ENCODE assay signal across 1 cellular context in genomic region chr17:40559954-40560591, GRCh38.
TF ChIP-seq lines count a peak whose summit lies in the region.

No MANE protein-coding gene starts in this region.

TF ChIP-seq in HepG2, 621 proteins besides CTCF, POLR2A, EP300 and RAD21 (continued from another document and continues in another):
- TF ChIP-seq ZNF580 (CRISPR knock-in tag; IDR thresholded peaks at IDR 0.05; ENCODE audit: borderline replicate concordance, low read depth) (0 out of 2 replicates have a peak, but pooled peaks have one; percentile 84), ATF4 (CRISPR knock-in tag; IDR thresholded peaks at IDR 0.05) (peak in 1 of 2 experiments; percentile 69; a peak in 2 of 4 replicates), ZBTB40 (IDR thresholded peaks at IDR 0.05) (no peak), ZBTB40 (CRISPR knock-in tag; IDR thresholded peaks at IDR 0.05) (no peak; the same call in 1 of the 2 replicates), HMGXB3 (CRISPR knock-in tag; IDR thresholded peaks at IDR 0.05; ENCODE audit: borderline replicate concordance) (peak; percentile 86), ZNF709 (CRISPR knock-in tag; IDR thresholded peaks at IDR 0.05) (no peak), ZNF839 (CRISPR knock-in tag; IDR thresholded peaks at IDR 0.05; ENCODE audit: borderline replicate concordance) (no peak), SRY (CRISPR knock-in tag; IDR thresholded peaks at IDR 0.05) (peak; percentile 55; the same call in 1 of the 2 replicates), SALL1 (CRISPR knock-in tag; IDR thresholded peaks at IDR 0.05) (peak; percentile 96), SUZ12 (IDR thresholded peaks at IDR 0.05; ENCODE audit: low read depth, low read length) (no peak), MXI1 (IDR thresholded peaks at IDR 0.05; ENCODE audit: borderline replicate concordance, low read depth, low read length) (peak; percentile 62; the same call in 1 of the 3 replicates), ZNF784 (CRISPR knock-in tag; IDR thresholded peaks at IDR 0.05; ENCODE audit: borderline replicate concordance) (0 out of 2 replicates have a peak, but pooled peaks have one; percentile 60), HNRNPL (IDR thresholded peaks at IDR 0.05; ENCODE audit: low read depth, low read length) (no peak), CBFB (CRISPR knock-in tag; IDR thresholded peaks at IDR 0.05) (peak; percentile 87), ZNF335 (CRISPR knock-in tag; IDR thresholded peaks at IDR 0.05) (peak; percentile 83; the same call in 1 of the 2 replicates), EHMT2 (IDR thresholded peaks at IDR 0.05; ENCODE audit: borderline replicate concordance, low read depth, low read length) (no peak), NCOA2 (CRISPR knock-in tag; IDR thresholded peaks at IDR 0.05) (peak; percentile 59), GTF2F1 (IDR thresholded peaks at IDR 0.05; ENCODE audit: low read length) (0 out of 2 replicates have a peak, but pooled peaks have one; percentile 30), ATF7-NPFF (CRISPR knock-in tag; IDR thresholded peaks at IDR 0.05; ENCODE audit: low read depth) (peak; percentile 59; the same call in 1 of the 2 replicates), ZFP36 (IDR thresholded peaks at IDR 0.05; ENCODE audit: borderline replicate concordance, low read depth, low read length, partially characterized antibody) (peak; percentile 40), REPIN1 (CRISPR knock-in tag; IDR thresholded peaks at IDR 0.05; ENCODE audit: borderline replicate concordance, low read depth) (peak; percentile 88; the same call in 1 of the 2 replicates), MTA1 (CRISPR knock-in tag; IDR thresholded peaks at IDR 0.05; ENCODE audit: borderline replicate concordance) (peak; percentile 81; the same call in 1 of the 2 replicates), PAXIP1 (CRISPR knock-in tag; conservative IDR thresholded peaks at IDR 0.05) (0 out of 2 replicates have a peak, but pooled peaks have one; percentile 25), NR2F1 (CRISPR knock-in tag; IDR thresholded peaks at IDR 0.05) (no peak), PHF20 (CRISPR knock-in tag; IDR thresholded peaks at IDR 0.05) (peak; percentile 61; the same call in 1 of the 2 replicates), THAP7 (CRISPR knock-in tag; IDR thresholded peaks at IDR 0.05) (peak; percentile 66; the same call in 1 of the 2 replicates), ZBTB44 (CRISPR knock-in tag; IDR thresholded peaks at IDR 0.05) (0 out of 2 replicates have a peak, but pooled peaks have one; percentile 23), ZNF260 (CRISPR knock-in tag; IDR thresholded peaks at IDR 0.05; ENCODE audit: borderline replicate concordance, low read depth) (no peak), ZFP82 (CRISPR knock-in tag; IDR thresholded peaks at IDR 0.05; ENCODE audit: borderline replicate concordance) (no peak), MIXL1 (CRISPR knock-in tag; IDR thresholded peaks at IDR 0.05) (peak; percentile 96), TFAP4 (IDR thresholded peaks at IDR 0.05; ENCODE audit: borderline replicate concordance, low read depth) (no peak), ZNF768 (CRISPR knock-in tag; IDR thresholded peaks at IDR 0.05) (peak; percentile 45; the same call in 1 of the 2 replicates), DNMT1 (CRISPR knock-in tag; IDR thresholded peaks at IDR 0.05) (no peak), CBX5 (CRISPR knock-in tag; IDR thresholded peaks at IDR 0.05; ENCODE audit: borderline replicate concordance) (peak; percentile 94), ZMYM4 (CRISPR knock-in tag; IDR thresholded peaks at IDR 0.05) (peak; percentile 61; the same call in 1 of the 2 replicates)
